ENCODE assay signal across 9 cellular contexts in the genomic region with DNA sequence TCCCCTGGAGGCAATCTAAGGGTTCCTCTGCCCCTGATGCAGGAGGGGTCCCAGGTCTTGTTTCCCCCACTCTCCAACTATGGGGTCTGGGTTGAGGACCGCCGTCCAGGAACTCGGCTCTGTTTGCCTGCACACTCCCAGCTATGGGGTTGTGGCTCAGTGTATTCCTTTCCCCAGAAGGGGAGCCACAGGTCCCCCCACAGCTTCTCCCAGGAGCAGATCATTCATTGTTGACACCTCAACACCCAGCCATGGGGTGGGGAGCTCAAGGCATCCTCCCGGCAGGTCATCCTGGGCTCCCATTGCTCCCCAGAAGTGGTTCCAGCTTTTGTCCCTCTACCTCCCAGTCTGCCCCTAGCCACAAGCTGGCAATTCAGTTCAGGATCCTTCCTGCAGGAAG. TPM values are rescaled to one million over a fixed set of nuclear protein-coding genes. Genes with fewer than 3 reads are reported as not detected.
DNase-seq lines count a peak whose midpoint lies in the region; ATAC-seq and TF ChIP-seq lines count a peak whose summit lies in the region.
"Had no signal": no experiment of that assay in that cellular context is flagged by ENCODE, and none has a peak within 500 bp of the region (broad histone marks: within the 10 kb centered on the region; RNA-seq: fewer than 3 reads in every experiment).

No MANE protein-coding gene starts in this region.

- H3K27ac Mint-ChIP-seq in WTC11: no peak overlapping the region

- ATAC-seq in WTC11 (no peak), GM18867 (IDR thresholded peaks at IDR 0.05; ENCODE audit: unreplicated experiment) (no peak), HG02623 (IDR thresholded peaks at IDR 0.05; ENCODE audit: unreplicated experiment) (no peak), GM18505 (IDR thresholded peaks at IDR 0.05; ENCODE audit: unreplicated experiment) (no peak)

- H3K4me1 Mint-ChIP-seq in WTC11: peaks cover 22% of the 10 kb centered on the region

- TF ChIP-seq CTCF in WTC11 (IDR thresholded peaks at IDR 0.05) (no peak), foreskin fibroblast (IDR thresholded peaks at IDR 0.05; ENCODE audit: low read depth, low read length) (no peak), retinal pigment epithelial cell (conservative IDR thresholded peaks at IDR 0.05; ENCODE audit: low read depth, low read length) (no peak)

- no peak for TF ChIP-seq POLR2A in GM18505 (IDR thresholded peaks at IDR 0.05; ENCODE audit: borderline replicate concordance, extremely low read depth, insufficient read depth, insufficient read length)

- CTCF ChIA-PET in WTC11 (lab: Charles Lee): interaction anchor here (0.5 to 3.3 kb wide), 7 partner anchors 10 to 345 kb away, joined by 3 to 16 read pairs (median 5); a partner anchor contains a TSS

- H3K36me3 Mint-ChIP-seq in WTC11: no peaks in the 10 kb centered on the region

- H3K27me3 Mint-ChIP-seq in WTC11 (ENCODE audit: low read depth): peaks cover 13% of the 10 kb centered on the region

- peak overlapping the region; percentile 79 for H3K4me3 Mint-ChIP-seq in WTC11

- DNase-seq in EH (ENCODE audit: low read depth) (peak; percentile 14), WTC11 (ENCODE audit: low spot score) (no peak), foreskin fibroblast (peak in 1 of 2 donors; percentile 34), retinal pigment epithelial cell (ENCODE audit: low read depth) (no peak), NCI-H2107 (lab: John Stamatoyannopoulos, UW) (no peak)
- DNase-seq: NCI-H345 had no signal

- H3K9me3 Mint-ChIP-seq in WTC11: no peaks in the 10 kb centered on the region

- H3K4me3 ChIP-seq in foreskin fibroblast (ENCODE audit: low read depth in 1 of 2, low read length in 2 of 2) (peak overlapping the region; percentile 60 to 88), retinal pigment epithelial cell (ENCODE audit: low read length) (peak overlapping the region; percentile 78)

- POLR2A ChIA-PET in WTC11 (lab: Charles Lee): interaction anchor here (1.1 to 2.0 kb wide), 2 partner anchors 11 to 18 kb away, joined by 4 to 9 read pairs; a partner anchor contains a TSS

TF ChIP-seq in WTC11, 78 proteins besides CTCF, POLR2A, EP300 and RAD21:
- TF ChIP-seq MYBL2 (CRISPR knock-in tag; IDR thresholded peaks at IDR 0.05): no peak
- TF ChIP-seq, protein P1, sequence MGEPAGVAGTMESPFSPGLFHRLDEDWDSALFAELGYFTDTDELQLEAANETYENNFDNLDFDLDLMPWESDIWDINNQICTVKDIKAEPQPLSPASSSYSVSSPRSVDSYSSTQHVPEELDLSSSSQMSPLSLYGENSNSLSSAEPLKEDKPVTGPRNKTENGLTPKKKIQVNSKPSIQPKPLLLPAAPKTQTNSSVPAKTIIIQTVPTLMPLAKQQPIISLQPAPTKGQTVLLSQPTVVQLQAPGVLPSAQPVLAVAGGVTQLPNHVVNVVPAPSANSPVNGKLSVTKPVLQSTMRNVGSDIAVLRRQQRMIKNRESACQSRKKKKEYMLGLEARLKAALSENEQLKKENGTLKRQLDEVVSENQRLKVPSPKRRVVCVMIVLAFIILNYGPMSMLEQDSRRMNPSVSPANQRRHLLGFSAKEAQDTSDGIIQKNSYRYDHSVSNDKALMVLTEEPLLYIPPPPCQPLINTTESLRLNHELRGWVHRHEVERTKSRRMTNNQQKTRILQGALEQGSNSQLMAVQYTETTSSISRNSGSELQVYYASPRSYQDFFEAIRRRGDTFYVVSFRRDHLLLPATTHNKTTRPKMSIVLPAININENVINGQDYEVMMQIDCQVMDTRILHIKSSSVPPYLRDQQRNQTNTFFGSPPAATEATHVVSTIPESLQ (CRISPR knock-in tag; IDR thresholded peaks at IDR 0.05): no peak

RNA-seq across cellular contexts. Expression of a gene that starts 1.0 kb away (rescaled TPM):
- total RNA-seq in WTC11 (2021): 37.5 to 47.5 TPM (median 47.3 TPM) in 3 replicates

RNA-seq across cellular contexts. Expression of a gene that starts 5.5 kb away (rescaled TPM):
- total RNA-seq in WTC11 (2021): 15.0 to 19.7 TPM (median 16.7 TPM) in 3 replicates

RNA-seq across cellular contexts. Expression of a gene that starts 18.6 kb away (rescaled TPM):
- 149 to 156 TPM (median 150 TPM) in 3 replicates for total RNA-seq in WTC11 (2021)

RNA-seq across cellular contexts. Expression of a gene that starts 28.0 kb away (rescaled TPM):
- total RNA-seq in WTC11 (2021): 4.3 to 5.9 TPM (median 5.7 TPM) in 3 replicates
